ENCODE assay signal across 23 cellular contexts in genomic region chr11:85346484-85346883, GRCh38.
"Had no signal": no experiment of that assay in that cellular context is flagged by ENCODE, and none has a peak within 500 bp of the region (broad histone marks: within the 10 kb centered on the region; RNA-seq: fewer than 3 reads in every experiment).

No MANE protein-coding gene starts in this region.

- H3K9ac ChIP-seq: KMS-11, SK-N-SH had no signal

- H3K27ac Mint-ChIP-seq: IgD-negative memory B cell had no signal

- H3K4me3 Mint-ChIP-seq: IgD-negative memory B cell had no signal

- H3K4me3 ChIP-seq: K562 had no signal

- H3K36me3 Mint-ChIP-seq: IgD-negative memory B cell had no signal

- H3K4me2 ChIP-seq: KMS-11, SK-N-SH had no signal

- H3K27me3 Mint-ChIP-seq: IgD-negative memory B cell had no signal

- H3K27ac ChIP-seq: HL-60, KMS-11, RWPE1 had no signal

- H3K9me3 ChIP-seq: SK-N-SH had no signal

- DNase-seq: Kasumi-1, MM.1S, NCI-H1092 treated with DMSO at 0.1 percent for 48 hours, NCI-H1436, NCI-H187, NCI-H2029, NCI-H2081 treated with DMSO at 0.1 percent for 48 hours, NCI-H2171, NCI-H226, NCI-H446, NCI-H510A, NCI-H524 treated with DMSO at 0.1 percent for 48 hours, NCI-H69, NCI-H774, SHP77, SK-N-SH, SW 1271 had no signal

- ATAC-seq: K562, Panc1 had no signal
